ENCODE assay signal across 33 cellular contexts in genomic region chr22:44599084-44599483, GRCh38.
"Had no signal": no experiment of that assay in that cellular context is flagged by ENCODE, and none has a peak within 500 bp of the region (broad histone marks: within the 10 kb centered on the region; RNA-seq: fewer than 3 reads in every experiment).

No MANE protein-coding gene starts in this region.

- H3K9me3 ChIP-seq: adrenal gland, body of pancreas, breast epithelium had no signal

- H3K36me3 ChIP-seq: adrenal gland, brain microvascular endothelial cell, breast epithelium had no signal

- H3K4me1 ChIP-seq: adrenal gland, breast epithelium had no signal

- H3K27ac ChIP-seq: adrenal gland, body of pancreas, brain microvascular endothelial cell, breast epithelium, VCaP had no signal

- H3K27me3 ChIP-seq: body of pancreas had no signal

- ATAC-seq: activated CD4-positive, alpha-beta T cell treated with anti-CD3 and anti-CD28 coated beads for 36 hours; activated CD4-positive, CD25-positive, alpha-beta regulatory T cell treated with anti-CD3 and anti-CD28 coated beads, Interleukin-2, amount 50 U/mL, for 24 hours; activated CD8-positive, alpha-beta T cell treated with anti-CD3 and anti-CD28 coated beads for 36 hours; activated naive CD4-positive, alpha-beta T cell treated with anti-CD3 and anti-CD28 coated beads, Interleukin-2, amount 50 U/mL, for 72 hours; activated T-cell treated with anti-CD3 and anti-CD28 coated beads, Interleukin-2, amount 50 U/mL, for 4 hours; activated T-cell treated with anti-CD3 and anti-CD28 coated beads, Interleukin-2, amount 50 U/mL, for 72 hours; activated T-helper 17 cell treated with anti-CD3 and anti-CD28 coated beads, Interleukin-2, amount 50 U/mL, for 72 hours; body of pancreas; WTC11 had no signal

- H3K4me3 ChIP-seq: adrenal gland, body of pancreas, breast epithelium had no signal

- DNase-seq: activated CD4-positive, alpha-beta memory T cell treated with anti-CD3 and anti-CD28 coated beads for 36 hours; activated CD4-positive, alpha-beta T cell treated with anti-CD3 and anti-CD28 coated beads for 1 hour; activated CD4-positive, alpha-beta T cell treated with anti-CD3 and anti-CD28 coated beads for 36 hours; activated CD4-positive, alpha-beta T cell treated with anti-CD3 and anti-CD28 coated beads for 48 hours; activated CD4-positive, alpha-beta T cell treated with anti-CD3 and anti-CD28 coated beads, Interleukin-2, amount 10 ng/mL, durations not matched to agents 7 days and 5 days; activated CD4-positive, alpha-beta T cell treated with anti-CD3 and anti-CD28 coated beads, Interleukin-2, amount 50 U/mL, for 4 hours; activated CD4-positive, CD25-positive, alpha-beta regulatory T cell; activated CD8-positive, alpha-beta memory T cell treated with anti-CD3 and anti-CD28 coated beads, Interleukin-2, amount 50 U/mL, for 4 hours; activated CD8-positive, alpha-beta T cell treated with anti-CD3 and anti-CD28 coated beads for 36 hours; activated effector memory CD4-positive, alpha-beta T cell treated with anti-CD3 and anti-CD28 coated beads, Interleukin-2, amount 50 U/mL, for 16 hours; activated gamma-delta T cell treated with Interleukin-2 at 50 U/mL for 16 hours; activated naive CD4-positive, alpha-beta T cell; activated naive CD4-positive, alpha-beta T cell treated with anti-CD3 and anti-CD28 coated beads for 36 hours; activated naive CD4-positive, alpha-beta T cell treated with anti-CD3 and anti-CD28 coated beads, Interleukin-2, amount 50 U/mL, for 16 hours; activated naive CD8-positive, alpha-beta T cell treated with anti-CD3 and anti-CD28 coated beads for 36 hours; activated T-cell treated with anti-CD3 and anti-CD28 coated beads for 4 hours; activated T-cell treated with anti-CD3 and anti-CD28 coated beads, Interleukin-2, amount 50 U/mL, for 1 hour; activated T-cell treated with anti-CD3 and anti-CD28 coated beads, Interleukin-2, amount 50 U/mL, for 4 hours; activated T-cell treated with anti-CD3 and anti-CD28 coated beads, Interleukin-2, amount 50 U/mL, for 72 hours; adrenal gland; amniotic stem cell; aorta; body of pancreas; brain microvascular endothelial cell; central memory CD4-positive, alpha-beta T cell; T-helper 2 cell; T-helper 9 cell had no signal
